In the genomic region with DNA sequence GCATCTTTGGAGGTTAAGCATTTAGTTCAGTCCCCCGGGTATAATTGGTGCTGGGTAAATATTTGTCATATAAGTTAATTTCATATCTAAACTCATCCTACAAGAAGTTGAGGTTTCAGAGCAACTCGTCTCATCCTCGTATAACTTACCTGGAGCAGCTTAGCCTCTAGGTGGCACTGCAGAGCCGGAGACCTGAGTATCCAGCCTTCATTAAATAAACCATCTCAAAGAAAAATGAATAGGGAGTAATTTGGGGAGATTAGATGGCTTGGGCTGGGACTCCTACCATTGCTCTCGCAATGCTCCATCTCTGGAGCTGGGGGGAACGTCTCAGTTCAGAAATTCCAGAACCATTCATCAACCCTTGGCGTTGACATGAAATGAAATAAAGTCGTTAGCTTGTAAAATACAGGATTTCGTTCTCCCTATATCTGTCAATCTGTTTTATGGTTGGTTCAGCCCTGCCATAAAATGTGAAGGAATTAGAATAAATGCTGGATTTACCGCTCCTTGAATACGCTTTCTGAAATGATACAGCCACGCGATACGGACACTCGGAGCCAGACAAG, we compare ENCODE assay signal across 9 cellular contexts.
A peak's percentile ranks its signal among the peaks of the same experiment; 100 is the strongest.
DNase-seq lines count a peak whose midpoint lies in the region; TF ChIP-seq lines count a peak whose summit lies in the region.
"Had no signal": no experiment of that assay in that cellular context is flagged by ENCODE, and none has a peak within 500 bp of the region (broad histone marks: within the 10 kb centered on the region; RNA-seq: fewer than 3 reads in every experiment).

No MANE protein-coding gene starts in this region.

- no peak overlapping the region for H3K4me3 ChIP-seq in WI38 (ENCODE audit: low read depth, low read length)
- no peak overlapping the region for H3K4me3 ChIP-seq in stomach

- 54 to 58% (median 56%) methylated on average over 15 of the region's 15 CpGs for WGBS in stomach, 5 donors

- intact Hi-C loops in stomach (cut with DNase I; ENCODE audit: low total_unique reads) (no loop called here), posterior vena cava (cut with DNase I) (no loop called here)

- no peaks in the 10 kb centered on the region for H3K4me1 ChIP-seq in stomach

- H3K36me3 ChIP-seq in stomach = no peaks in the 10 kb centered on the region

- H3K9me3 ChIP-seq in stomach = no peaks in the 10 kb centered on the region

- H3K27ac ChIP-seq in stomach = no peak overlapping the region

- TF ChIP-seq POLR2A in stomach (IDR thresholded peaks at IDR 0.05) = no peak

- TF ChIP-seq CTCF in LNCAP (IDR thresholded peaks at IDR 0.05) (peak; percentile 85), WI38 (IDR thresholded peaks at IDR 0.05; ENCODE audit: low read depth, low read length) (0 out of 2 replicates have a peak, but pooled peaks have one; percentile 13), stomach (IDR thresholded peaks at IDR 0.05) (peak in 3 of 7 experiments; percentile 22 to 36 (median 34))

- H3K27me3 ChIP-seq in stomach = peaks cover 0 to 49% (median 7%) of the 10 kb centered on the region in 3 donors

- peak; percentile 67 for DNase-seq in NCI-H2196 (lab: John Stamatoyannopoulos, UW; ENCODE audit: unreplicated experiment)
- DNase-seq in NCI-H2196 treated with DMSO at 0.1 percent for 48 hours (lab: John Stamatoyannopoulos, UW; ENCODE audit: unreplicated experiment) = no peak
- peak; percentile 51 for DNase-seq in iPS-NIHi7 (ENCODE audit: extremely low spot score)
- DNase-seq in stomach = peak; percentile 35
- DNase-seq in AG20443 (ENCODE audit: low spot score) = no peak
- no peak for DNase-seq in posterior vena cava (ENCODE audit: low spot score)
- DNase-seq: naive B cell had no signal

- TF ChIP-seq EP300 in stomach (IDR thresholded peaks at IDR 0.05) = no peak

Comparison
In these comparisons a context has a peak if more than half of its experiments do, and no peak if none do; other contexts are left out.
1. DNase-seq: peak in NCI-H2196 (single experiment), iPS-NIHi7 (single experiment) and stomach (single experiment); none in NCI-H2196 treated with DMSO at 0.1 percent for 48 hours (single experiment), AG20443 (single experiment) and posterior vena cava (single experiment).